In the genomic region with DNA sequence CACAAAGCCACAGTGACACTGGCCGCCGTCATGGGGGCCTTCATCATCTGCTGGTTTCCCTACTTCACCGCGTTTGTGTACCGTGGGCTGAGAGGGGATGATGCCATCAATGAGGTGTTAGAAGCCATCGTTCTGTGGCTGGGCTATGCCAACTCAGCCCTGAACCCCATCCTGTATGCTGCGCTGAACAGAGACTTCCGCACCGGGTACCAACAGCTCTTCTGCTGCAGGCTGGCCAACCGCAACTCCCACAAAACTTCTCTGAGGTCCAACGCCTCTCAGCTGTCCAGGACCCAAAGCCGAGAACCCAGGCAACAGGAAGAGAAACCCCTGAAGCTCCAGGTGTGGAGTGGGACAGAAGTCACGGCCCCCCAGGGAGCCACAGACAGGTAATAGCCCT, we compare ENCODE assay signal across 21 cellular contexts. TPM values are rescaled to one million over a fixed set of nuclear protein-coding genes. Genes with fewer than 3 reads are reported as not detected.
"Had no signal": no experiment of that assay in that cellular context is flagged by ENCODE, and none has a peak within 500 bp of the region (broad histone marks: within the 10 kb centered on the region; RNA-seq: fewer than 3 reads in every experiment).

No MANE protein-coding gene starts in this region.

- H3K36me3 ChIP-seq: breast epithelium, thoracic aorta, WERI-Rb-1 had no signal

- DNase-seq: activated CD8-positive, alpha-beta memory T cell treated with anti-CD3 and anti-CD28 coated beads for 24 hours; activated CD8-positive, alpha-beta memory T cell treated with anti-CD3 and anti-CD28 coated beads, Interleukin-2, amount 50 U/mL, for 4 hours; activated T-cell treated with anti-CD3 and anti-CD28 coated beads, Interleukin-2, amount 50 U/mL, for 24 hours; effector CD4-positive, alpha-beta T cell; foreskin fibroblast; left lung; mammary epithelial cell; stimulated activated CD4-positive, alpha-beta T cell treated with anti-CD3 and anti-CD28 coated beads, Interleukin-2, amount 100 ng/mL, for 48 hours; stimulated activated CD8-positive, alpha-beta memory T cell treated with anti-CD3 and anti-CD28 coated beads, Interleukin-4, amount 100 ng/mL, for 48 hours; stimulated activated naive CD4-positive, alpha-beta T cell; T-helper 1 cell; WERI-Rb-1 had no signal

- H3K36me3 Mint-ChIP-seq: natural killer cell treated with Interleukin-12 subunit alpha and Interleukin-12 subunit beta and Interleukin-15 and Interleukin-18, amount 100 ng/mL, for 72 hours; type B pancreatic cell had no signal

- H3K4me1 ChIP-seq: breast epithelium had no signal

- H3K27me3 Mint-ChIP-seq: activated T-cell treated with anti-CD3 and anti-CD28 coated beads, Interleukin-2, amount 50 U/mL, for 24 hours; activated T-helper 17 cell treated with anti-CD3 and anti-CD28 coated beads, Interleukin-2, amount 50 U/mL, for 72 hours had no signal

- ATAC-seq: activated naive CD4-positive, alpha-beta T cell treated with anti-CD3 and anti-CD28 coated beads, Interleukin-2, amount 50 U/mL, for 72 hours; activated T-helper 17 cell treated with anti-CD3 and anti-CD28 coated beads, Interleukin-2, amount 50 U/mL, for 72 hours; left lung; natural killer cell treated with Interleukin-12 subunit alpha and Interleukin-12 subunit beta and Interleukin-15 and Interleukin-18, amount 100 ng/mL, for 72 hours; sciatic nerve had no signal

- H3K27ac Mint-ChIP-seq: activated T-helper 17 cell treated with anti-CD3 and anti-CD28 coated beads, Interleukin-2, amount 50 U/mL, for 72 hours; natural killer cell treated with Interleukin-12 subunit alpha and Interleukin-12 subunit beta and Interleukin-15 and Interleukin-18, amount 100 ng/mL, for 72 hours; type B pancreatic cell had no signal

- H3K4me3 Mint-ChIP-seq: activated T-cell treated with anti-CD3 and anti-CD28 coated beads, Interleukin-2, amount 50 U/mL, for 24 hours; activated T-helper 17 cell treated with anti-CD3 and anti-CD28 coated beads, Interleukin-2, amount 50 U/mL, for 72 hours; natural killer cell treated with Interleukin-12 subunit alpha and Interleukin-12 subunit beta and Interleukin-15 and Interleukin-18, amount 100 ng/mL, for 72 hours; type B pancreatic cell had no signal

- H3K4me3 ChIP-seq: breast epithelium, left lung, smooth muscle cell, thoracic aorta had no signal

- H3K9me3 Mint-ChIP-seq: activated naive CD4-positive, alpha-beta T cell treated with anti-CD3 and anti-CD28 coated beads, Interleukin-2, amount 50 U/mL, for 72 hours; activated T-cell treated with anti-CD3 and anti-CD28 coated beads, Interleukin-2, amount 50 U/mL, for 24 hours; activated T-helper 17 cell treated with anti-CD3 and anti-CD28 coated beads, Interleukin-2, amount 50 U/mL, for 72 hours; natural killer cell treated with Interleukin-12 subunit alpha and Interleukin-12 subunit beta and Interleukin-15 and Interleukin-18, amount 100 ng/mL, for 72 hours; type B pancreatic cell had no signal

- H3K9me3 ChIP-seq: breast epithelium, left lung, thoracic aorta had no signal

- H3K27ac ChIP-seq: breast epithelium, left lung, thoracic aorta, WERI-Rb-1 had no signal

RNA-seq across cellular contexts. Expression of a gene that starts 26.1 kb away (rescaled TPM):
- total RNA-seq: fibroblast of lung, mammary epithelial cell had no signal
